24 cellular contexts compared by ENCODE assay signal in genomic region chr2:199278099-199278498, GRCh38.
DNase-seq lines count a peak whose midpoint lies in the region; ATAC-seq, FAIRE-seq and TF ChIP-seq lines count a peak whose summit lies in the region.
"Had no signal": no experiment of that assay in that cellular context is flagged by ENCODE, and none has a peak within 500 bp of the region (broad histone marks: within the 10 kb centered on the region; RNA-seq: fewer than 3 reads in every experiment).

No MANE protein-coding gene starts in this region.

- no peaks in the 10 kb centered on the region for H3K36me3 ChIP-seq in bronchial epithelial cell (ENCODE audit: control insufficient read depth, insufficient read depth, low read length)
- H3K36me3 ChIP-seq: BLaER1 treated with 17β-estradiol and CSF1 and Interleukin-3, amounts not matched to agents 10 nM and 100 nM had no signal

- DNase-seq in NCI-H2171 treated with DMSO at 0.1 percent for 48 hours (lab: John Stamatoyannopoulos, UW) (peak; percentile 59), NCI-H2171 (lab: John Stamatoyannopoulos, UW) (no peak), RCC 7860 (ENCODE audit: low spot score) (peak; percentile 27), bronchial epithelial cell (ENCODE audit: low read depth) (peak; percentile 27), skeletal muscle cell (ENCODE audit: low read depth) (peak; percentile 9), HPDE6-E6E7 (ENCODE audit: extremely low spot score) (no peak)
- DNase-seq in activated naive CD4-positive, alpha-beta T cell (lab: John Stamatoyannopoulos, UW) = no peak
- DNase-seq: activated CD8-positive, alpha-beta memory T cell treated with anti-CD3 and anti-CD28 coated beads, Interleukin-2, amount 10 ng/mL, durations not matched to agents 7 days and 5 days; Calu3; central memory CD4-positive, alpha-beta T cell; H7; left cardiac atrium; NCI-H2029; NCI-H774; SK-N-SH; T1000 had no signal

- H3K4me3 ChIP-seq in bronchial epithelial cell (ENCODE audit: low read depth, low read length) (no peak overlapping the region), skeletal muscle cell (ENCODE audit: low read depth, low read length) (no peak overlapping the region)
- H3K4me3 ChIP-seq: BLaER1 treated with 17β-estradiol and CSF1 and Interleukin-3, amounts not matched to agents 10 nM and 100 nM; GM12878; smooth muscle cell had no signal

- FAIRE-seq in RCC 7860 (lab: Jason Lieb, UNC) = no peak
- no peak for FAIRE-seq in bronchial epithelial cell (lab: Jason Lieb, UNC)
- FAIRE-seq: GM12878, urothelium cell line had no signal

- TF ChIP-seq CTCF in bronchial epithelial cell (IDR thresholded peaks at IDR 0.05; ENCODE audit: insufficient read depth, low read length, severe bottlenecking) = no peak

- ATAC-seq in GM21576 (IDR thresholded peaks at IDR 0.05; ENCODE audit: unreplicated experiment) = no peak
- ATAC-seq: activated CD8-positive, alpha-beta memory T cell treated with anti-CD3 and anti-CD28 coated beads, Interleukin-2, amount 10 ng/mL, durations not matched to agents 7 days and 5 days; activated T-helper 17 cell treated with anti-CD3 and anti-CD28 coated beads, Interleukin-2, amount 50 U/mL, for 72 hours; GM12878; left cardiac atrium; natural killer cell treated with Interleukin-12 subunit alpha and Interleukin-12 subunit beta and Interleukin-15 and Interleukin-18, amount 100 ng/mL, for 72 hours; Panc1 had no signal

- H3K27me3 ChIP-seq in bronchial epithelial cell (ENCODE audit: control insufficient read depth, insufficient read depth, low read length) = no peaks in the 10 kb centered on the region
- H3K27me3 ChIP-seq: BLaER1 treated with 17β-estradiol and CSF1 and Interleukin-3, amounts not matched to agents 10 nM and 100 nM had no signal

Comparison
In these comparisons a context has a peak if more than half of its experiments do, and no peak if none do; other contexts are left out.
1. DNase-seq: peak in NCI-H2171 treated with DMSO at 0.1 percent for 48 hours (single experiment), RCC 7860 (single experiment), bronchial epithelial cell (single experiment) and skeletal muscle cell (single experiment); none in NCI-H2171 (single experiment), HPDE6-E6E7 (single experiment) and activated naive CD4-positive, alpha-beta T cell (0 of 4).